ENCODE assay signal across 8 cellular contexts in genomic region chr1:226186124-226187018, GRCh38. TPM values are rescaled to one million over a fixed set of nuclear protein-coding genes. Genes with fewer than 3 reads are reported as not detected.
DNase-seq lines count a peak whose midpoint lies in the region; ATAC-seq and TF ChIP-seq lines count a peak whose summit lies in the region.

Gene ACBD3 (minus strand): TSS chr1:226186741. CDS start chr1:226186675, 66 bp downstream.

- H3K36me3 Mint-ChIP-seq in activated T-cell treated with anti-CD3 and anti-CD28 coated beads, Interleukin-2, amount 50 U/mL, for 4 hours (ENCODE audit: insufficient read depth): peaks cover 4% of the 10 kb centered on the region

- peak; percentile 95 for ATAC-seq in GM21786 (IDR thresholded peaks at IDR 0.05; ENCODE audit: unreplicated experiment)
- peak; percentile 97 to 98 for ATAC-seq in activated T-cell treated with anti-CD3 and anti-CD28 coated beads, Interleukin-2, amount 50 U/mL, for 4 hours
- peak; percentile 86 for ATAC-seq in esophagus mucosa

- H3K27me3 ChIP-seq in Peyer's patch (no peaks in the 10 kb centered on the region), muscle layer of duodenum (ENCODE audit: low read depth, low read length) (no peaks in the 10 kb centered on the region)

- peak within 1 kb of the TSS; percentile 65 to 97 (median 86) for H3K4me3 ChIP-seq in Peyer's patch
- H3K4me3 ChIP-seq in muscle layer of duodenum (ENCODE audit: low read depth in 1 of 2, low read length in 2 of 2): peak within 1 kb of the TSS; percentile 91 to 95

- H3K4me3 Mint-ChIP-seq in activated T-cell treated with anti-CD3 and anti-CD28 coated beads, Interleukin-2, amount 50 U/mL, for 4 hours: peak within 1 kb of the TSS; percentile 96

- H3K9me3 ChIP-seq in KOPT-K1 (ENCODE audit: insufficient read depth, low read length, poor library complexity, severe bottlenecking): no peaks in the 10 kb centered on the region
- H3K9me3 ChIP-seq in Peyer's patch: no peaks in the 10 kb centered on the region
- no peaks in the 10 kb centered on the region for H3K9me3 ChIP-seq in muscle layer of duodenum (ENCODE audit: control insufficient read depth in 1 of 2, low read length in 2 of 2)

- H3K4me1 ChIP-seq in Peyer's patch (peaks cover 0 to 31% (median 7%) of the 10 kb centered on the region in 4 donors), muscle layer of duodenum (ENCODE audit: control insufficient read depth in 1 of 2, insufficient read depth in 2 of 2, low read length in 2 of 2) (peaks cover 0 to 40% of the 10 kb centered on the region in 2 donors)

- peaks cover 39% of the 10 kb centered on the region for H3K4me1 Mint-ChIP-seq in activated T-cell treated with anti-CD3 and anti-CD28 coated beads, Interleukin-2, amount 50 U/mL, for 4 hours (ENCODE audit: low read depth)

- TF ChIP-seq POLR2A in Peyer's patch (IDR thresholded peaks at IDR 0.05): peak; percentile 86 to 90

- H3K36me3 ChIP-seq in KOPT-K1 (ENCODE audit: insufficient read depth, low read length) (peaks cover 24% of the 10 kb centered on the region), Peyer's patch (no peaks in the 10 kb centered on the region), muscle layer of duodenum (ENCODE audit: control insufficient read depth in 1 of 2, insufficient read depth in 2 of 2, low read length in 2 of 2) (peaks cover 2 to 13% of the 10 kb centered on the region in 2 donors)

- no peaks in the 10 kb centered on the region for H3K9me3 Mint-ChIP-seq in activated T-cell treated with anti-CD3 and anti-CD28 coated beads, Interleukin-2, amount 50 U/mL, for 4 hours

- H3K27ac ChIP-seq in KOPT-K1 (ENCODE audit: low read depth, low read length, poor library complexity, severe bottlenecking) (peak within 1 kb of the TSS; percentile 76), Peyer's patch (peak within 1 kb of the TSS; percentile 87 to 98 (median 95)), muscle layer of duodenum (ENCODE audit: low read length) (peak within 1 kb of the TSS; percentile 91)

- H3K27me3 Mint-ChIP-seq in activated T-cell treated with anti-CD3 and anti-CD28 coated beads, Interleukin-2, amount 50 U/mL, for 4 hours (ENCODE audit: low read depth): no peaks in the 10 kb centered on the region

- TF ChIP-seq CTCF in Peyer's patch (IDR thresholded peaks at IDR 0.05): peak in 2 of 6 experiments; percentile 13 to 30

- DNase-seq in DMS79 (lab: John Stamatoyannopoulos, UW) (peak; percentile 90), Peyer's patch (peak; percentile 89 to 95 (median 89))
- DNase-seq in activated T-cell treated with anti-CD3 and anti-CD28 coated beads, Interleukin-2, amount 50 U/mL, for 4 hours: peak; percentile 74
- DNase-seq in stimulated activated CD8-positive, alpha-beta memory T cell treated with anti-CD3 and anti-CD28 coated beads, Interleukin-7, amount 100 ng/mL, for 24 hours (ENCODE audit: low read depth): peak; percentile 70

RNA-seq across cellular contexts. Expression of gene ACBD3, which starts in this region (rescaled TPM):
- total RNA-seq in Peyer's patch: 10 to 100 TPM; 24.1 to 36.3 (median 32.8) TPM
- total RNA-seq in activated T-cell treated with anti-CD3 and anti-CD28 coated beads, Interleukin-2, amount 50 U/mL, for 4 hours: 10 to 100 TPM; 20.9 to 24.4 (median 23.9) TPM
- total RNA-seq in esophagus mucosa: 33.9 TPM

Comparison
In these comparisons a context has a peak if more than half of its experiments do, and no peak if none do; other contexts are left out.
1. Peak in every context shown above with its lines: DNase-seq, ATAC-seq, H3K4me3 ChIP-seq and H3K27ac ChIP-seq.